Comparison of ENCODE assay signal across 8 cellular contexts in the genomic region with DNA sequence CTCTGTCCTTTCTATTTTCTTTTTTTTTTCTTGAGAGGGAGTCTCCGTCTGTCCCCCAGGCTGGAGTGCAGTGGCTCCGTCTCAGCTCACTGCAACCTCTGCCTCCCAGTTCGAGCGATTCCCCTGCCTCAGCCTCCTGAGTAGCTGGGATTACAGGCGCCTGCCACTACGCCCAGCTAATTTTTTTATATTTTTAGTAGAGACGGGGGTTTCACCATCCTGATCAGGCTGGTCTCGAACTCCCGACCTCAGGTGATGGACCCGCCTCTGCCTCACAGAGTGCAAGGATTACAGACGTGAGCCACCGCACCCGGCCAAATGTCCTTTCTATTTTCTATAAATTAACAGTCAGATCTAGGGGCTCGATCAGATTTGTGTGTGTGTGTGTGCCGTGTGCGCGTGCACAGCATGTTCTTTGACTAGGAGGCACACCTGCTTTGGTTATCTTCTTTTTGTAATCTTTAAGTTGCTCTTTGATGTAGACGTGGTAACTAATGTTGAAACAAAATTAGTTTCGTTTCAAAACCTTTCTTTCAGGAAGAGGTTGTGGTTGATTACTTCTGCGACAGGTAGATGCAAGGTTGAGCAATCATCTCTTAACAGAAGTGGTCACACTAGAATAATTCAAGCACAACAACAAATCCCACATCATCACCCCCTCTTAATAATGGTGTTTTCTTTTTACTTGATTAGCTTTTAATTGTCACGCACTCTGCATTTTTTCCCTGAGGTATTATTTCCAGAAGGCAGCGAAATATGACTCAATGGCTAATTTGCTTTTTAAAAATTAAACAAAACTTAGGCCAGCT. TPM values are rescaled to one million over a fixed set of nuclear protein-coding genes. Genes with fewer than 3 reads are reported as not detected.
A peak's percentile ranks its signal among the peaks of the same experiment; 100 is the strongest.
DNase-seq lines count a peak whose midpoint lies in the region; ATAC-seq and TF ChIP-seq lines count a peak whose summit lies in the region.

No MANE protein-coding gene starts in this region.

- H3K4me1 Mint-ChIP-seq in activated CD4-positive, alpha-beta T cell treated with anti-CD3 and anti-CD28 coated beads for 36 hours, result peaks cover 43% of the 10 kb centered on the region
- H3K4me1 Mint-ChIP-seq in nephron, result peaks cover 23% of the 10 kb centered on the region

- no peaks in the 10 kb centered on the region for H3K9me3 Mint-ChIP-seq in activated CD4-positive, alpha-beta T cell treated with anti-CD3 and anti-CD28 coated beads for 36 hours (ENCODE audit: low read depth)
- no peaks in the 10 kb centered on the region for H3K9me3 Mint-ChIP-seq in nephron

- no peak for TF ChIP-seq CTCF in GM10248 (IDR thresholded peaks at IDR 0.05; ENCODE audit: control extremely low read depth, extremely low read depth, low read depth, missing control alignments)
- TF ChIP-seq CTCF in nephron (IDR thresholded peaks at IDR 0.05; ENCODE audit: unreplicated experiment in 3 of 3), result no peak
- no peak for TF ChIP-seq CTCF in uterus (IDR thresholded peaks at IDR 0.05)

- TF ChIP-seq POLR2A in uterus (IDR thresholded peaks at IDR 0.05), result no peak

- no peaks in the 10 kb centered on the region for H3K36me3 ChIP-seq in uterus

- H3K4me1 ChIP-seq in uterus, result no peaks in the 10 kb centered on the region

- peak; percentile 47 for ATAC-seq in GM21723 (IDR thresholded peaks at IDR 0.05; ENCODE audit: unreplicated experiment)
- peak; percentile 48 for ATAC-seq in activated CD4-positive, alpha-beta T cell treated with anti-CD3 and anti-CD28 coated beads for 36 hours

- peaks cover 5% of the 10 kb centered on the region for H3K27me3 Mint-ChIP-seq in activated CD4-positive, alpha-beta T cell treated with anti-CD3 and anti-CD28 coated beads for 36 hours
- H3K27me3 Mint-ChIP-seq in nephron (ENCODE audit: low read depth), result peaks cover 3% of the 10 kb centered on the region

- no peaks in the 10 kb centered on the region for H3K27me3 ChIP-seq in uterus

- peaks cover 19% of the 10 kb centered on the region for H3K36me3 Mint-ChIP-seq in activated CD4-positive, alpha-beta T cell treated with anti-CD3 and anti-CD28 coated beads for 36 hours (ENCODE audit: low read depth)
- H3K36me3 Mint-ChIP-seq in nephron (ENCODE audit: low read depth), result peaks cover 15% of the 10 kb centered on the region

- H3K9me3 ChIP-seq in uterus, result no peaks in the 10 kb centered on the region

- H3K27ac ChIP-seq in uterus, result peak overlapping the region; percentile 88 to 95

- peak; percentile 83 for DNase-seq in GM10248 (ENCODE audit: extremely low spot score)
- peak; percentile 60 for DNase-seq in KG1 (lab: John Stamatoyannopoulos, UW)
- DNase-seq in activated CD4-positive, alpha-beta T cell treated with anti-CD3 and anti-CD28 coated beads for 36 hours, result peak; percentile 72
- peak; percentile 40 for DNase-seq in effector CD4-positive, alpha-beta T cell
- DNase-seq in uterus, result no peak
- DNase-seq in GF-D8 (lab: John Stamatoyannopoulos, UW), result no peak

- intact Hi-C loops in activated CD4-positive, alpha-beta T cell treated with anti-CD3 and anti-CD28 coated beads for 36 hours (cut with DNase I, micrococcal nuclease), result loop anchor here (1.0 to 10.0 kb wide), 12 partner anchors 13 to 1263 kb away; partner anchors contain the start of genes CAPN2 (in 1 of the 2), NVL (in 1 of the 2) and WDR26 (in 1 of the 2)
- intact Hi-C loops in uterus (cut with DNase I; ENCODE audit: low total_unique reads), result no loop called here

- H3K4me3 Mint-ChIP-seq in activated CD4-positive, alpha-beta T cell treated with anti-CD3 and anti-CD28 coated beads for 36 hours, result peak overlapping the region; percentile 82
- H3K4me3 Mint-ChIP-seq in nephron, result peak overlapping the region; percentile 85 to 89 (median 89)

- CTCF ChIA-PET in GM10248 (lab: Yijun Ruan, JAX), result interaction anchor here (0.8 to 1.6 kb wide), 3 partner anchors 11 to 67 kb away, joined by 3 to 9 read pairs (median 5); no protein-coding TSS in a partner anchor
- CTCF ChIA-PET in activated CD4-positive, alpha-beta T cell treated with anti-CD3 and anti-CD28 coated beads for 36 hours (lab: Charles Lee), result interaction anchor here (0.6 to 1.7 kb wide), 6 partner anchors 9 to 85 kb away, joined by 3 to 5 read pairs (median 3); no protein-coding TSS in a partner anchor

- POLR2A ChIA-PET in GM10248 (lab: Yijun Ruan, JAX), result interaction anchor here (0.6 to 1.2 kb wide), 3 partner anchors 11 to 54 kb away, joined by 6 to 9 read pairs (median 6); no protein-coding TSS in a partner anchor
- POLR2A ChIA-PET in activated CD4-positive, alpha-beta T cell treated with anti-CD3 and anti-CD28 coated beads for 36 hours (lab: Charles Lee), result interaction anchor here (1.2 to 1.6 kb wide), 3 partner anchors 10 to 13 kb away, joined by 5 to 7 read pairs (median 5); no protein-coding TSS in a partner anchor

- peak overlapping the region; percentile 95 for H3K27ac Mint-ChIP-seq in activated CD4-positive, alpha-beta T cell treated with anti-CD3 and anti-CD28 coated beads for 36 hours
- peak overlapping the region; percentile 73 to 91 (median 76) for H3K27ac Mint-ChIP-seq in nephron

- H3K4me3 ChIP-seq in uterus, result peak overlapping the region; percentile 74 to 94

RNA-seq across cellular contexts. Expression of gene DEGS1, which starts 0.8 kb away (rescaled TPM):
- total RNA-seq in activated CD4-positive, alpha-beta T cell treated with anti-CD3 and anti-CD28 coated beads for 36 hours, result 10 to 100 TPM; 24.0 to 24.5 TPM
- 100 to 1,000 TPM in 1 of 4 donors, 10 to 100 TPM in 3; 35.9 to 119 (median 53.2) TPM for total RNA-seq in uterus

Comparison
In these comparisons a context has a peak if more than half of its experiments do, and no peak if none do; other contexts are left out.
1. DNase-seq: peak in GM10248 (single experiment), KG1 (single experiment), activated CD4-positive, alpha-beta T cell treated with anti-CD3 and anti-CD28 coated beads for 36 hours (single experiment) and effector CD4-positive, alpha-beta T cell (single experiment); none in uterus (0 of 2) and GF-D8 (single experiment).